3 cellular contexts compared by ENCODE assay signal in the genomic region with DNA sequence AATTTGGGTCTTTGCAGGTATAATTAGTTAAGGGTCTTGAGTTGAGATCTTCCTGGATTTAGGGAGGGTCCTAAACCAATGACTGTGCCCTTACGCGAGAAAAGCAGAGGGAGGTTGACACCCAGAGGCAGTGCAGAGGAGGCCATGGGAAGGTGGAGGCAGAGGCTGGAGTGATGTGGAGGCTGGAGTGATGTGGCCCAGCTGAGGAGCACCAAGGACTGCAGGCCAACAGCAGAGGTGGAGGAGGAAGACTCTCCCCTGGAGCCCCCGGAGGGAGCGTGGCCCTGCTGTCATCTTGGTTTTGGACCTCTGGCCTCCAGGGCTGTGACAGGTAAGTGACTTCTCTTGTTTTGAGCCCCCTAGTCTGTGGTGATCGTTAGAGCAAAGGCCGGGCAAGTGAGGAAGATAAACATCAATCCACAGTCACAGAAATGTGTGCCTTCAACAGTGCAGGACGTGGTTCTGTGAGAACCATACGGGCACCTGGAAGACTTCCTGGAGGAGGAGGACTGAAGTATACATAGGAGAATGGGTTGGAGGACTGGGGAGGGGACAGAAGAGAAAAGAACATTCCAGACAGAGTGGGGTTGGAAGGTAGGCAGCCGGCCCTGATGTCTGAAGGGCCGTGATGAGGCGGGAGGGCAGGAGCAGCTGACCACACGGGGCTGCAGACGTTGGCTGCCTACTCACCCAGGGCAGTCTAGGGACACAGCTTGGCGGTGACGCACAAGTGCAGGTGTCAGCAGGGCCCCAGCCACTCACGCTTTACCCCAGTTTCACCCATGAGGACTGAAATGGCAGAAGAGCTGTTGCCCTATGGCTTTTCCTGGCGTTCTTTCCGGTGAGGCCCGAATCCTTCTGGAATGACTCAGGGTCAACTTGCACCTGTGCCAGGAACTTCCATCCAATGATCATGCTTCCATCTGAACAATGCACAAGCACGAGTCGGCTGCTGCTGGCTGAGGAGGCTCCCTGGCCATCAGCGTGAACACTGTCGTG.
A peak's percentile ranks its signal among the peaks of the same experiment; 100 is the strongest.
TF ChIP-seq lines count a peak whose summit lies in the region.

No MANE protein-coding gene starts in this region.

TF ChIP-seq in SK-N-SH treated with all-trans-retinoic acid at 6 μM for 48 hours, 23 proteins besides CTCF, POLR2A, EP300 and RAD21:
- TF ChIP-seq BACH2 (CRISPR knock-in tag; IDR thresholded peaks at IDR 0.05; ENCODE audit: borderline replicate concordance), result no peak
- TF ChIP-seq ZNF70 (CRISPR knock-in tag; IDR thresholded peaks at IDR 0.05), result 0 out of 2 replicates have a peak, but pooled peaks have one; percentile 50

TF ChIP-seq in SK-N-SH, 30 proteins besides CTCF, POLR2A, EP300 and RAD21:
- TF ChIP-seq, protein P1, sequence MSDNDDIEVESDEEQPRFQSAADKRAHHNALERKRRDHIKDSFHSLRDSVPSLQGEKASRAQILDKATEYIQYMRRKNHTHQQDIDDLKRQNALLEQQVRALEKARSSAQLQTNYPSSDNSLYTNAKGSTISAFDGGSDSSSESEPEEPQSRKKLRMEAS (IDR thresholded peaks at IDR 0.05; ENCODE audit: low read depth), result no peak
- TF ChIP-seq GABPA (IDR thresholded peaks at IDR 0.05; ENCODE audit: low read depth) (no peak), EZH2phosphoT487 (IDR thresholded peaks at IDR 0.05; ENCODE audit: borderline replicate concordance, low read depth) (no peak), RCOR1 (IDR thresholded peaks at IDR 0.05; ENCODE audit: low read length) (no peak), TCF12 (IDR thresholded peaks at IDR 0.05) (no peak), RFX5 (IDR thresholded peaks at IDR 0.05; ENCODE audit: low read length) (no peak), FOSL2 (IDR thresholded peaks at IDR 0.05; ENCODE audit: borderline replicate concordance, low read depth) (no peak), POLR2AphosphoS5 (IDR thresholded peaks at IDR 0.05; ENCODE audit: low read depth, low read length) (no peak), SMC3 (IDR thresholded peaks at IDR 0.05; ENCODE audit: low read depth, low read length) (no peak), USF1 (IDR thresholded peaks at IDR 0.05; ENCODE audit: borderline replicate concordance, low read depth) (no peak), CHD2 (IDR thresholded peaks at IDR 0.05; ENCODE audit: low read length, partially characterized antibody) (no peak), JUND (IDR thresholded peaks at IDR 0.05) (no peak), GATA2 (CRISPR knock-in tag; IDR thresholded peaks at IDR 0.05) (no peak)
- TF ChIP-seq, protein P2, sequence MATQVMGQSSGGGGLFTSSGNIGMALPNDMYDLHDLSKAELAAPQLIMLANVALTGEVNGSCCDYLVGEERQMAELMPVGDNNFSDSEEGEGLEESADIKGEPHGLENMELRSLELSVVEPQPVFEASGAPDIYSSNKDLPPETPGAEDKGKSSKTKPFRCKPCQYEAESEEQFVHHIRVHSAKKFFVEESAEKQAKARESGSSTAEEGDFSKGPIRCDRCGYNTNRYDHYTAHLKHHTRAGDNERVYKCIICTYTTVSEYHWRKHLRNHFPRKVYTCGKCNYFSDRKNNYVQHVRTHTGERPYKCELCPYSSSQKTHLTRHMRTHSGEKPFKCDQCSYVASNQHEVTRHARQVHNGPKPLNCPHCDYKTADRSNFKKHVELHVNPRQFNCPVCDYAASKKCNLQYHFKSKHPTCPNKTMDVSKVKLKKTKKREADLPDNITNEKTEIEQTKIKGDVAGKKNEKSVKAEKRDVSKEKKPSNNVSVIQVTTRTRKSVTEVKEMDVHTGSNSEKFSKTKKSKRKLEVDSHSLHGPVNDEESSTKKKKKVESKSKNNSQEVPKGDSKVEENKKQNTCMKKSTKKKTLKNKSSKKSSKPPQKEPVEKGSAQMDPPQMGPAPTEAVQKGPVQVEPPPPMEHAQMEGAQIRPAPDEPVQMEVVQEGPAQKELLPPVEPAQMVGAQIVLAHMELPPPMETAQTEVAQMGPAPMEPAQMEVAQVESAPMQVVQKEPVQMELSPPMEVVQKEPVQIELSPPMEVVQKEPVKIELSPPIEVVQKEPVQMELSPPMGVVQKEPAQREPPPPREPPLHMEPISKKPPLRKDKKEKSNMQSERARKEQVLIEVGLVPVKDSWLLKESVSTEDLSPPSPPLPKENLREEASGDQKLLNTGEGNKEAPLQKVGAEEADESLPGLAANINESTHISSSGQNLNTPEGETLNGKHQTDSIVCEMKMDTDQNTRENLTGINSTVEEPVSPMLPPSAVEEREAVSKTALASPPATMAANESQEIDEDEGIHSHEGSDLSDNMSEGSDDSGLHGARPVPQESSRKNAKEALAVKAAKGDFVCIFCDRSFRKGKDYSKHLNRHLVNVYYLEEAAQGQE (IDR thresholded peaks at IDR 0.05; ENCODE audit: low read depth, low read length), result no peak

TF ChIP-seq in WTC11, 78 proteins besides CTCF, POLR2A, EP300 and RAD21:
- TF ChIP-seq CBFB (CRISPR knock-in tag; IDR thresholded peaks at IDR 0.05; ENCODE audit: low read depth), result no peak
- no peak for TF ChIP-seq ZNF423 (CRISPR knock-in tag; IDR thresholded peaks at IDR 0.05)
- TF ChIP-seq PREB (CRISPR knock-in tag; IDR thresholded peaks at IDR 0.05; ENCODE audit: borderline replicate concordance), result no peak
- no peak for TF ChIP-seq TEAD1 (CRISPR knock-in tag; IDR thresholded peaks at IDR 0.05)
- TF ChIP-seq GRHL2 (CRISPR knock-in tag; IDR thresholded peaks at IDR 0.05; ENCODE audit: insufficient replicate concordance, severe bottlenecking), result no peak
- TF ChIP-seq SMAD3 (CRISPR knock-in tag; IDR thresholded peaks at IDR 0.05; ENCODE audit: borderline replicate concordance), result no peak
